In the genomic region with DNA sequence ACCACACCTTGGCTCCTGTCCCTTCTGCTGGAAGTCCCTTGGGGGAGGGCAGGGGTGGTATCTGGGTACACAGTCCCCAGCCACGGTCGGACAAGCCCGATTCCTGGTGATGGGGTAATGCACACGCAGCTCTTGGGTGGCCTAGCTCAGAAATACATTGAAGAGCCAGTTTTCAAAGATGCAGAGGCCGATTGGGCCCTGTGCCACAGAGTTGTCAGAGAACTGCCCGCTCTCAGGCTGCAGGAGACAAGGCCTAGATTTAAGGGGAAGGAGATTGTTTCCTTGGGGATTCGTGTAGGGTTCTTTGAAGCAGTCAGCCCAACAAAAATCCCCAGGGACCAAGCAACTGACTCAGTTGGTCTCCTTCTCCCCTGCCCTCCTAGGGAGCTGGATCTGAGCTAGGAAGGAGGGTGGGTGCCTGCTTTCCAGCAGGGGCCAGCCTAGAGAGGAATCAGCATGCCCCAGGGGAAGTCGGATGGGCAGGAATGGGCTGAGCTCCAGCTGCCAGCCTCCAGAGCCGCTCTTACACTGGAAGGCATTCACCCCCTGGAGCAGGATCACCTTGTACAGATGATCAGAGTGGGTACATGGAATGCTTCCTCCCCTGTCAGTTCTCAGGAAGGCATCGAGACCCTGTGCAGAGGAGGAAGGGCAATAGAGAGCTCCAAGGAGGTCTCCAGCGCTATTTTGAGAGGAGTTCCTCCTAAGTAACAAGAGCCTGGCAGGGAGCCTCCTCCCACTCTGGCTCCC, we compare ENCODE assay signal across 2 cellular contexts.
A peak's percentile ranks its signal among the peaks of the same experiment; 100 is the strongest.
TF ChIP-seq lines count a peak whose summit lies in the region.

No MANE protein-coding gene starts in this region.

TF ChIP-seq in HepG2, 621 proteins besides CTCF, POLR2A, EP300 and RAD21:
- TF ChIP-seq ZNF326 (CRISPR knock-in tag; IDR thresholded peaks at IDR 0.05; ENCODE audit: borderline replicate concordance) (no peak), MLLT10 (CRISPR knock-in tag; IDR thresholded peaks at IDR 0.05) (no peak), ZNF263 (CRISPR knock-in tag; IDR thresholded peaks at IDR 0.05) (peak; percentile 38; the same call in 1 of the 2 replicates), ZNF75D (CRISPR knock-in tag; IDR thresholded peaks at IDR 0.05; ENCODE audit: borderline replicate concordance) (no peak), SKI (IDR thresholded peaks at IDR 0.05; ENCODE audit: partially characterized antibody) (no peak), ZSCAN25 (CRISPR knock-in tag; IDR thresholded peaks at IDR 0.05) (0 out of 2 replicates have a peak, but pooled peaks have one; percentile 31), HNF1B (CRISPR knock-in tag; IDR thresholded peaks at IDR 0.05) (no peak), HOXD1 (CRISPR knock-in tag; IDR thresholded peaks at IDR 0.05) (no peak), ZNF337 (CRISPR knock-in tag; IDR thresholded peaks at IDR 0.05; ENCODE audit: borderline replicate concordance, low read depth) (no peak), CHCHD3 (CRISPR knock-in tag; IDR thresholded peaks at IDR 0.05) (no peak), ZSCAN20 (CRISPR knock-in tag; IDR thresholded peaks at IDR 0.05; ENCODE audit: borderline replicate concordance) (no peak), NRL (CRISPR knock-in tag; IDR thresholded peaks at IDR 0.05; ENCODE audit: borderline replicate concordance) (no peak)
- TF ChIP-seq, protein P1, sequence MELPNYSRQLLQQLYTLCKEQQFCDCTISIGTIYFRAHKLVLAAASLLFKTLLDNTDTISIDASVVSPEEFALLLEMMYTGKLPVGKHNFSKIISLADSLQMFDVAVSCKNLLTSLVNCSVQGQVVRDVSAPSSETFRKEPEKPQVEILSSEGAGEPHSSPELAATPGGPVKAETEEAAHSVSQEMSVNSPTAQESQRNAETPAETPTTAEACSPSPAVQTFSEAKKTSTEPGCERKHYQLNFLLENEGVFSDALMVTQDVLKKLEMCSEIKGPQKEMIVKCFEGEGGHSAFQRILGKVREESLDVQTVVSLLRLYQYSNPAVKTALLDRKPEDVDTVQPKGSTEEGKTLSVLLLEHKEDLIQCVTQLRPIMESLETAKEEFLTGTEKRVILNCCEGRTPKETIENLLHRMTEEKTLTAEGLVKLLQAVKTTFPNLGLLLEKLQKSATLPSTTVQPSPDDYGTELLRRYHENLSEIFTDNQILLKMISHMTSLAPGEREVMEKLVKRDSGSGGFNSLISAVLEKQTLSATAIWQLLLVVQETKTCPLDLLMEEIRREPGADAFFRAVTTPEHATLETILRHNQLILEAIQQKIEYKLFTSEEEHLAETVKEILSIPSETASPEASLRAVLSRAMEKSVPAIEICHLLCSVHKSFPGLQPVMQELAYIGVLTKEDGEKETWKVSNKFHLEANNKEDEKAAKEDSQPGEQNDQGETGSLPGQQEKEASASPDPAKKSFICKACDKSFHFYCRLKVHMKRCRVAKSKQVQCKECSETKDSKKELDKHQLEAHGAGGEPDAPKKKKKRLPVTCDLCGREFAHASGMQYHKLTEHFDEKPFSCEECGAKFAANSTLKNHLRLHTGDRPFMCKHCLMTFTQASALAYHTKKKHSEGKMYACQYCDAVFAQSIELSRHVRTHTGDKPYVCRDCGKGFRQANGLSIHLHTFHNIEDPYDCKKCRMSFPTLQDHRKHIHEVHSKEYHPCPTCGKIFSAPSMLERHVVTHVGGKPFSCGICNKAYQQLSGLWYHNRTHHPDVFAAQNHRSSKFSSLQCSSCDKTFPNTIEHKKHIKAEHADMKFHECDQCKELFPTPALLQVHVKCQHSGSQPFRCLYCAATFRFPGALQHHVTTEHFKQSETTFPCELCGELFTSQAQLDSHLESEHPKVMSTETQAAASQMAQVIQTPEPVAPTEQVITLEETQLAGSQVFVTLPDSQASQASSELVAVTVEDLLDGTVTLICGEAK (IDR thresholded peaks at IDR 0.05): no peak
- TF ChIP-seq, protein P1 (CRISPR knock-in tag; IDR thresholded peaks at IDR 0.05): no peak

TF ChIP-seq in HEK293T, 16 proteins besides CTCF, POLR2A, EP300 and RAD21:
- no peak for TF ChIP-seq ELF4 (IDR thresholded peaks at IDR 0.05)
- no peak for TF ChIP-seq ARNT (IDR thresholded peaks at IDR 0.05)
- no peak for TF ChIP-seq LEF1 (IDR thresholded peaks at IDR 0.05; ENCODE audit: borderline replicate concordance)
- no peak for TF ChIP-seq ZNF384 (IDR thresholded peaks at IDR 0.05)
- no peak for TF ChIP-seq HDGF (IDR thresholded peaks at IDR 0.05; ENCODE audit: borderline replicate concordance)
- TF ChIP-seq PKNOX1 (IDR thresholded peaks at IDR 0.05): no peak
- no peak for TF ChIP-seq CTBP1 (IDR thresholded peaks at IDR 0.05; ENCODE audit: borderline replicate concordance)
- no peak for TF ChIP-seq L3MBTL2 (conservative IDR thresholded peaks at IDR 0.05)
- no peak for TF ChIP-seq FOXA1 (IDR thresholded peaks at IDR 0.05)
- TF ChIP-seq FOXK2 (IDR thresholded peaks at IDR 0.05): no peak
- TF ChIP-seq SP1 (IDR thresholded peaks at IDR 0.05): no peak
- TF ChIP-seq SUZ12 (IDR thresholded peaks at IDR 0.05): no peak
